Comparison of ENCODE assay signal across 20 cellular contexts in the genomic region with DNA sequence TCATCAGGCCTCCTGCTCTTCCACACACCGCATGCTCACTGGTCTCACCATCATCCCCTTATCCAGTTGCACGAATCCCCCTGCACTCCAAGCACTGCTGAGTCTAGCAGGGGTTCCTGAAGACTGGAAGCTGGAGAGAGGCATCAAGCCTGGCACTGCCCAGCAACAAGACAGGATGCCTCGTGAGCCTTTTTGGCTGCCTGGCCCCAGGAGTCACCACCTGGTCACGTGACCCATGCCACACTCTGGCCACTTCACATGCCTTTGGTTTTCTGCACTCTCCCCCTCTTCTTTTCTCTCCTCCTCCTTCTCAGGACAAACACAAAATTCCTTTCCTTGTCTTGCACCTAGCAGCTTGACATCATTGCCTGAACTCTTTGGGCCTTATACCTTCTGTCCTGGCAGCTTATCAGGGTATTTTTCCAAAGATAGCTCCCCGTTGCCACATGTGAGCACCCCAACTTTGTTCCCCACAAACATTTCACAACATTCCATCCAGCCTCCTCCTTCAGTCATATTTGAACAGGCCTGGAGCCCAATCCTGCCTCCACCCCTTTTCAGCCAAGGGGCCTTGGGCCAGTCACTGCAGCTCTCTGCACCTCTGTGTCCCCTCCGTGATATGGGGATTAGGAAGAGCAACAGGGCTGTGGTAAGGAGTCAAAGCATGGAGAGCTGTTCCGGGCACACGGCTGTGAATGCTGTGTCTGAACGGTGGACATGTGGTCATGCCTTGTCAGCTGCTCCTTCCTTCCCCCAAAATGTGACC. TPM values are rescaled to one million over a fixed set of nuclear protein-coding genes. Genes with fewer than 3 reads are reported as not detected.
DNase-seq lines count a peak whose midpoint lies in the region; ATAC-seq and TF ChIP-seq lines count a peak whose summit lies in the region.
"Had no signal": no experiment of that assay in that cellular context is flagged by ENCODE, and none has a peak within 500 bp of the region (broad histone marks: within the 10 kb centered on the region; RNA-seq: fewer than 3 reads in every experiment).

No MANE protein-coding gene starts in this region.

- peak overlapping the region; percentile 31 for H3K4me3 Mint-ChIP-seq in activated T-cell treated with anti-CD3 and anti-CD28 coated beads, Interleukin-2, amount 50 U/mL, for 4 hours
- no peak overlapping the region for H3K4me3 Mint-ChIP-seq in activated T-cell treated with anti-CD3 and anti-CD28 coated beads, Interleukin-2, amount 50 U/mL, for 72 hours
- H3K4me3 Mint-ChIP-seq in T-cell: peak overlapping the region in 2 of 3 donors; percentile 29 to 56
- H3K4me3 Mint-ChIP-seq: activated naive CD8-positive, alpha-beta T cell treated with anti-CD3 and anti-CD28 coated beads, Interleukin-2, amount 50 U/mL, for 24 hours; central memory CD8-positive, alpha-beta T cell had no signal

- H3K4me1 ChIP-seq in thyroid gland: peaks cover 33 to 39% of the 10 kb centered on the region in 2 donors
- H3K4me1 ChIP-seq in vagina: peaks cover 14% of the 10 kb centered on the region

- intact Hi-C loops in thyroid gland (cut with DNase I) (no loop called here), vagina (cut with DNase I) (no loop called here)

- no peak overlapping the region for H3K4me3 ChIP-seq in thyroid gland (replicated peaks in 1 of 3)
- no peak overlapping the region for H3K4me3 ChIP-seq in vagina
- H3K4me3 ChIP-seq: psoas muscle, SK-N-MC had no signal

- CTCF ChIA-PET in T-cell (lab: Charles Lee): no interaction called here

- H3K36me3 ChIP-seq in thyroid gland (no peaks in the 10 kb centered on the region), vagina (no peaks in the 10 kb centered on the region)

- POLR2A ChIA-PET in T-cell (lab: Charles Lee): no interaction called here

- no peaks in the 10 kb centered on the region for H3K9me3 Mint-ChIP-seq in activated T-cell treated with anti-CD3 and anti-CD28 coated beads, Interleukin-2, amount 50 U/mL, for 4 hours
- no peaks in the 10 kb centered on the region for H3K9me3 Mint-ChIP-seq in activated T-cell treated with anti-CD3 and anti-CD28 coated beads, Interleukin-2, amount 50 U/mL, for 72 hours
- no peaks in the 10 kb centered on the region for H3K9me3 Mint-ChIP-seq in T-cell
- H3K9me3 Mint-ChIP-seq: activated naive CD8-positive, alpha-beta T cell treated with anti-CD3 and anti-CD28 coated beads, Interleukin-2, amount 50 U/mL, for 24 hours; central memory CD8-positive, alpha-beta T cell had no signal

- H3K9me3 ChIP-seq in thyroid gland: no peaks in the 10 kb centered on the region
- no peaks in the 10 kb centered on the region for H3K9me3 ChIP-seq in vagina
- H3K9me3 ChIP-seq: psoas muscle had no signal

- peaks cover 18% of the 10 kb centered on the region for H3K4me1 Mint-ChIP-seq in activated T-cell treated with anti-CD3 and anti-CD28 coated beads, Interleukin-2, amount 50 U/mL, for 4 hours (ENCODE audit: low read depth)
- H3K4me1 Mint-ChIP-seq in activated T-cell treated with anti-CD3 and anti-CD28 coated beads, Interleukin-2, amount 50 U/mL, for 72 hours (ENCODE audit: low read depth): peaks cover 19% of the 10 kb centered on the region
- H3K4me1 Mint-ChIP-seq in T-cell: peaks cover 18 to 28% (median 25%) of the 10 kb centered on the region in 3 donors

- TF ChIP-seq CTCF in thyroid gland (IDR thresholded peaks at IDR 0.05) (peak in 1 of 6 experiments; percentile 32), vagina (IDR thresholded peaks at IDR 0.05) (no peak)

- peak overlapping the region; percentile 93 to 97 (median 96) for H3K27ac ChIP-seq in thyroid gland
- H3K27ac ChIP-seq in vagina: no peak overlapping the region
- H3K27ac ChIP-seq: psoas muscle, SK-N-MC had no signal

- no peak overlapping the region for H3K27ac Mint-ChIP-seq in activated T-cell treated with anti-CD3 and anti-CD28 coated beads, Interleukin-2, amount 50 U/mL, for 72 hours
- H3K27ac Mint-ChIP-seq in T-cell: peak overlapping the region in 1 of 2 donors; percentile 46
- H3K27ac Mint-ChIP-seq: activated naive CD8-positive, alpha-beta T cell treated with anti-CD3 and anti-CD28 coated beads, Interleukin-2, amount 50 U/mL, for 24 hours had no signal

- H3K27me3 ChIP-seq in thyroid gland (no peaks in the 10 kb centered on the region), vagina (no peaks in the 10 kb centered on the region)

- no peak for ATAC-seq in activated T-cell treated with anti-CD3 and anti-CD28 coated beads, Interleukin-2, amount 50 U/mL, for 4 hours
- no peak for ATAC-seq in activated T-cell treated with anti-CD3 and anti-CD28 coated beads, Interleukin-2, amount 50 U/mL, for 72 hours (replicated peaks in 1 of 2)
- ATAC-seq in T-cell (replicated peaks in 1 of 4): no peak
- ATAC-seq: activated naive CD8-positive, alpha-beta T cell treated with anti-CD3 and anti-CD28 coated beads, Interleukin-2, amount 50 U/mL, for 24 hours; psoas muscle had no signal

- 56 to 63% methylated on average over 9 of the region's 9 CpGs for WGBS in thyroid gland, 2 donors

- TF ChIP-seq POLR2A in thyroid gland (IDR thresholded peaks at IDR 0.05) (peak in 1 of 2 donors; percentile 71), vagina (IDR thresholded peaks at IDR 0.05) (no peak)

- no peak for DNase-seq in activated T-cell treated with anti-CD3 and anti-CD28 coated beads, Interleukin-2, amount 50 U/mL, for 4 hours
- no peak for DNase-seq in activated T-cell treated with anti-CD3 and anti-CD28 coated beads, Interleukin-2, amount 50 U/mL, for 72 hours
- DNase-seq in T-cell (no peak), kidney glomerular epithelial cell (lab: John Stamatoyannopoulos, UW) (peak; percentile 26), thyroid gland (peak; percentile 97), SHP77 (lab: John Stamatoyannopoulos, UW) (no peak), vagina (ENCODE audit: extremely low spot score in 2 of 2) (no peak), ureter (ENCODE audit: low spot score) (no peak)
- DNase-seq: 8988T; activated CD4-positive, alpha-beta T cell treated with anti-CD3 and anti-CD28 coated beads, Interleukin-2, amount 50 U/mL, for 48 hours; activated naive CD8-positive, alpha-beta T cell treated with anti-CD3 and anti-CD28 coated beads, Interleukin-2, amount 50 U/mL, for 24 hours; activated T-cell treated with anti-CD3 and anti-CD28 coated beads, Interleukin-2, amount 50 U/mL, for 48 hours; effector CD8-positive, alpha-beta T cell; hypothalamus; NCI-H2029; NCI-H526; psoas muscle; stimulated activated naive CD4-positive, alpha-beta T cell treated with Interleukin-2 at 50 U/mL for 16 hours had no signal

- H3K27me3 Mint-ChIP-seq in activated T-cell treated with anti-CD3 and anti-CD28 coated beads, Interleukin-2, amount 50 U/mL, for 4 hours (ENCODE audit: low read depth): no peaks in the 10 kb centered on the region
- no peaks in the 10 kb centered on the region for H3K27me3 Mint-ChIP-seq in activated T-cell treated with anti-CD3 and anti-CD28 coated beads, Interleukin-2, amount 50 U/mL, for 72 hours (ENCODE audit: low read depth)
- H3K27me3 Mint-ChIP-seq in T-cell: no peaks in the 10 kb centered on the region
- H3K27me3 Mint-ChIP-seq: activated naive CD8-positive, alpha-beta T cell treated with anti-CD3 and anti-CD28 coated beads, Interleukin-2, amount 50 U/mL, for 24 hours; central memory CD8-positive, alpha-beta T cell had no signal

- H3K36me3 Mint-ChIP-seq in activated T-cell treated with anti-CD3 and anti-CD28 coated beads, Interleukin-2, amount 50 U/mL, for 4 hours (ENCODE audit: insufficient read depth): no peaks in the 10 kb centered on the region
- peaks cover 0 to 2% of the 10 kb centered on the region in 2 donors for H3K36me3 Mint-ChIP-seq in activated T-cell treated with anti-CD3 and anti-CD28 coated beads, Interleukin-2, amount 50 U/mL, for 72 hours (ENCODE audit: insufficient read depth in 2 of 2)
- no peaks in the 10 kb centered on the region for H3K36me3 Mint-ChIP-seq in T-cell

RNA-seq across cellular contexts. Expression of a gene that starts 2.8 kb away (rescaled TPM):
- total RNA-seq in activated T-cell treated with anti-CD3 and anti-CD28 coated beads, Interleukin-2, amount 50 U/mL, for 4 hours: 10 to 100 TPM; 24.5 to 30.2 (median 28.1) TPM
- 10 to 100 TPM; 28.8 to 31.3 TPM for total RNA-seq in activated T-cell treated with anti-CD3 and anti-CD28 coated beads, Interleukin-2, amount 50 U/mL, for 72 hours
- 10 to 100 TPM; 25.9 to 49.0 (median 40.4) TPM for total RNA-seq in T-cell
- total RNA-seq in thyroid gland: 10 to 100 TPM; 75.4 to 90.1 (median 87.9) TPM
- 46.2 TPM for total RNA-seq in vagina
- total RNA-seq in ureter: 78.5 TPM

Comparison
In these comparisons a context has a peak if more than half of its experiments do, and no peak if none do; other contexts are left out.
1. H3K4me3 Mint-ChIP-seq: peak in activated T-cell treated with anti-CD3 and anti-CD28 coated beads, Interleukin-2, amount 50 U/mL, for 4 hours (single experiment) and T-cell (2 of 3); none in activated T-cell treated with anti-CD3 and anti-CD28 coated beads, Interleukin-2, amount 50 U/mL, for 72 hours (0 of 2).
2. DNase-seq: peak in kidney glomerular epithelial cell (single experiment) and thyroid gland (2 of 2); none in activated T-cell treated with anti-CD3 and anti-CD28 coated beads, Interleukin-2, amount 50 U/mL, for 4 hours (single experiment), activated T-cell treated with anti-CD3 and anti-CD28 coated beads, Interleukin-2, amount 50 U/mL, for 72 hours (0 of 2), T-cell (0 of 34), SHP77 (0 of 2), vagina (0 of 2) and ureter (single experiment).